Comparison of ENCODE assay signal across 14 cellular contexts in the genomic region with DNA sequence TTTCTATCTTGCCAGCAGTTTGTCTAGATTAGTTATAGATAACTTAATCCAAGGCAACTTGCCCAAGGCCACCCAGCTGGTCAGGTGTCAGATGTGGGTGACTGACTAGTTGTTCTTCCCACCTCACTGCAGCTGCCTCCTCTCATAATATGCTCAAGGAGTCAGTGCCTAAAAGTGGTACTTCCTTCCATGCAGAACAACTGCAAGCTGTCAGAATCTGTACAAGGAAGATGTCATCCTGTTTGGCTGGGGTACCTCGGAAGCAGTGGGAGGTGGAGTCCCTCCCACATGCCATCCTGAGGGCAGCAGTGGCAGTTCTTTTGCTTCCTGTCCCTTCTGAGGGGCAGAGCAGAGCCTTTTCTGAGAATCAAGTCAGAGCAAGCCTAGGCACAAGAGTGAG.
"Had no signal": no experiment of that assay in that cellular context is flagged by ENCODE, and none has a peak within 500 bp of the region (broad histone marks: within the 10 kb centered on the region; RNA-seq: fewer than 3 reads in every experiment).

No MANE protein-coding gene starts in this region.

- DNase-seq: activated CD4-positive, alpha-beta T cell treated with anti-CD3 and anti-CD28 coated beads for 1 hour; activated gamma-delta T cell; amygdala; central memory CD4-positive, alpha-beta T cell; colonic mucosa; naive B cell; pancreas; sigmoid colon; stimulated activated CD4-positive, alpha-beta T cell treated with anti-CD3 and anti-CD28 coated beads, Interleukin-12 subunit alpha, Interleukin-12 subunit beta, amount 100 ng/mL, for 4 hours; stimulated activated CD4-positive, alpha-beta T cell treated with anti-CD3 and anti-CD28 coated beads, Interleukin-2, amount 100 ng/mL, for 24 hours; T1000; tibial artery had no signal

- H3K9me3 Mint-ChIP-seq: activated naive CD4-positive, alpha-beta T cell treated with anti-CD3 and anti-CD28 coated beads, Interleukin-2, amount 50 U/mL, for 72 hours had no signal

- H3K36me3 Mint-ChIP-seq: activated naive CD4-positive, alpha-beta T cell treated with anti-CD3 and anti-CD28 coated beads, Interleukin-2, amount 50 U/mL, for 72 hours; brain; naive B cell had no signal

- ATAC-seq: pancreas had no signal

- H3K4me3 Mint-ChIP-seq: brain had no signal

- H3K27ac Mint-ChIP-seq: brain, naive B cell had no signal

- H3K27me3 Mint-ChIP-seq: brain had no signal
